ENCODE assay signal across 3 cellular contexts in genomic region chr2:44067012-44067790, GRCh38.
DNase-seq lines count a peak whose midpoint lies in the region; ATAC-seq and TF ChIP-seq lines count a peak whose summit lies in the region.
"Not testable (repeated sequence)": the region's sequence is repeated elsewhere in the genome, so short reads cannot be mapped to it uniquely, and the experiment has no call there.

No MANE protein-coding gene starts in this region.

- whole genome bisulfite sequencing in right cardiac atrium, result 97% methylated on average over 48 of the region's 57 CpGs
- 71 to 87% methylated on average over 14 to 17 of the region's 57 CpGs for WGBS in testis, 2 donors

- not testable (repeated sequence) for H3K36me3 ChIP-seq in testis (ENCODE audit: low read depth, missing control alignments)

- peak in 2 of 3 donors; percentile 37 to 49 for DNase-seq in right cardiac atrium
- DNase-seq in mesenteric fat pad (ENCODE audit: low spot score), result peak; percentile 53
- not testable (repeated sequence) for DNase-seq in testis

- H3K4me3 ChIP-seq in right cardiac atrium (ENCODE audit: low read length), result not testable (repeated sequence)
- H3K4me3 ChIP-seq in testis, result peak overlapping the region; percentile 4 to 20

- not testable (repeated sequence) for H3K27ac ChIP-seq in right cardiac atrium (ENCODE audit: low read length); testis

- not testable (repeated sequence) for H3K4me1 ChIP-seq in right cardiac atrium (ENCODE audit: control insufficient read depth, insufficient read depth, low read length); testis

- H3K9me3 ChIP-seq in right cardiac atrium (ENCODE audit: control insufficient read depth, low read length); testis: not testable (repeated sequence)

- intact Hi-C loops in right cardiac atrium (cut with DNase I); testis (cut with DNase I; ENCODE audit: low total_unique reads): not testable (repeated sequence)

- not testable (repeated sequence) for H3K27me3 ChIP-seq in right cardiac atrium (ENCODE audit: control insufficient read depth, insufficient read depth); testis

- TF ChIP-seq POLR2A in testis (IDR thresholded peaks at IDR 0.05), result not testable (repeated sequence)

- not testable (repeated sequence) for ATAC-seq in right cardiac atrium

- not testable (repeated sequence) for TF ChIP-seq CTCF in testis (IDR thresholded peaks at IDR 0.05)
